In the genomic region with DNA sequence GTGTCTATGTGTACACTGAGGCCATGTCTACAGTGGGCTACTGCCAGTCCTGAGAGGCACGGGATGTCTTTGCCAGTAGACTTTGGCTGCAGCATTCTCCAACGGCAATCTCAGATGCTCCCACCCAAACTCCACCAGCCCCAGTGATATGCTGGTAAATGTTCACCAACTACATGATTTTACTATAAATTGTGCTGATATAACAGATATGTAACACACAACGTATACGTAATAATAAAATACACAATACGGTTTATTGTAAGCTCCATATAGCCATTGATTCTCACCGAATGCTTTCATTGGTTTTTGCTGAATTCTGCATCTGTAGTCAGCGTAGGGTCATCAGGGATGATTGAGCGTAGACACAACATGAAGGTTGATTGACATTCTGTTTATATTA, we compare ENCODE assay signal across 1 cellular context.
TF ChIP-seq lines count a peak whose summit lies in the region.

No MANE protein-coding gene starts in this region.

TF ChIP-seq in IMR-90, 13 proteins besides CTCF, POLR2A, EP300 and RAD21:
- TF ChIP-seq RCOR1 (IDR thresholded peaks at IDR 0.05; ENCODE audit: insufficient replicate concordance, low read length): no peak
- no peak for TF ChIP-seq RFX5 (IDR thresholded peaks at IDR 0.05; ENCODE audit: low read depth, low read length)
- TF ChIP-seq NFE2L2 (IDR thresholded peaks at IDR 0.05; ENCODE audit: low read depth, low read length): no peak
- TF ChIP-seq, protein P1, sequence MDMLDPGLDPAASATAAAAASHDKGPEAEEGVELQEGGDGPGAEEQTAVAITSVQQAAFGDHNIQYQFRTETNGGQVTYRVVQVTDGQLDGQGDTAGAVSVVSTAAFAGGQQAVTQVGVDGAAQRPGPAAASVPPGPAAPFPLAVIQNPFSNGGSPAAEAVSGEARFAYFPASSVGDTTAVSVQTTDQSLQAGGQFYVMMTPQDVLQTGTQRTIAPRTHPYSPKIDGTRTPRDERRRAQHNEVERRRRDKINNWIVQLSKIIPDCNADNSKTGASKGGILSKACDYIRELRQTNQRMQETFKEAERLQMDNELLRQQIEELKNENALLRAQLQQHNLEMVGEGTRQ (IDR thresholded peaks at IDR 0.05; ENCODE audit: low read depth, low read length): no peak
- no peak for TF ChIP-seq BHLHE40 (IDR thresholded peaks at IDR 0.05; ENCODE audit: low read depth, low read length)
- TF ChIP-seq MAFK (IDR thresholded peaks at IDR 0.05; ENCODE audit: low read depth, low read length): 0 out of 2 replicates have a peak, but pooled peaks have one; percentile 10
- no peak for TF ChIP-seq SMC3 (IDR thresholded peaks at IDR 0.05; ENCODE audit: low read depth, low read length)
TF ChIP-seq in IMR-90: peak in this region for 1.
